In the genomic region with DNA sequence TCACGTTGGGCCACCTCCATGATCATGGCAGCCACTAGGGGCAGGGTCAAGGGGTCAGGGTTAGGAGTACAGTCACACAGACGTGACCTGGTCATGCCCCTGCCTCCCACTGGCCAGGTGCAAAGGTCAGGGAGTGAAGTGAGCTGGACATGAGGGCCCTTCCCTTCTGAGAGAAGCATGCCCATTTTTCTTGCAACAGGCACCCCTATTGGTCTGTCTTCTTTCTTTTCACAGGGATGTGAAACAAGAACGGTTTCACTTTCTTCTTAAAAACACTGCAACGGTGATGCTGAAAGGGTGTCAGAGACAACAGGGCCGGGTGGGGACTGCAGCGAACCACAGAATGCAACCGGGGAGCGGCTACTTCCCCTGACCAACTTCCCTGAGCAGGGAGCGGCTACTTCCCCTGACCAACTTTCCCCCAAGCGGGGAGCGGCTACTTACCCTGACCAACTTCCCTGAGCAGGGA, we compare ENCODE assay signal across 2 cellular contexts.
TF ChIP-seq lines count a peak whose summit lies in the region.

No MANE protein-coding gene starts in this region.

TF ChIP-seq in K562, 482 proteins besides CTCF, POLR2A, EP300 and RAD21 (continued from another document):
- TF ChIP-seq ZNF655 (CRISPR knock-in tag; IDR thresholded peaks at IDR 0.05) (no peak), KLF10 (CRISPR knock-in tag; IDR thresholded peaks at IDR 0.05) (no peak), ZFP36 (IDR thresholded peaks at IDR 0.05; ENCODE audit: low read depth, low read length, partially characterized antibody) (peak; percentile 50), SMAD2 (IDR thresholded peaks at IDR 0.05; ENCODE audit: low read depth, low read length) (no peak), DMBX1 (CRISPR knock-in tag; IDR thresholded peaks at IDR 0.05; ENCODE audit: borderline replicate concordance) (no peak), CC2D1A (IDR thresholded peaks at IDR 0.05) (no peak), ZNF77 (CRISPR knock-in tag; IDR thresholded peaks at IDR 0.05) (no peak), ZNF707 (CRISPR knock-in tag; conservative IDR thresholded peaks at IDR 0.05) (no peak), CEBPG (CRISPR knock-in tag; IDR thresholded peaks at IDR 0.05) (no peak), CEBPG (tag; conservative IDR thresholded peaks at IDR 0.05 in 1 of 2, IDR thresholded peaks at IDR 0.05 in 1 of 2) (no peak), RBM39 (optimal IDR thresholded peaks at IDR 0.05; ENCODE audit: low read depth, low read length) (no peak), ESRRA (IDR thresholded peaks at IDR 0.05; ENCODE audit: borderline replicate concordance, low read depth) (peak; percentile 47; the same call in 1 of the 2 replicates), SPI1 (IDR thresholded peaks at IDR 0.05; ENCODE audit: borderline replicate concordance, low read depth, low read length) (no peak), ZNF586 (CRISPR knock-in tag; conservative IDR thresholded peaks at IDR 0.05) (no peak), XRCC5 (IDR thresholded peaks at IDR 0.05; ENCODE audit: low read depth, low read length) (no peak), MEIS2 (IDR thresholded peaks at IDR 0.05; ENCODE audit: partially characterized antibody) (no peak), MECOM (CRISPR knock-in tag; IDR thresholded peaks at IDR 0.05) (no peak)
- TF ChIP-seq, protein P1, sequence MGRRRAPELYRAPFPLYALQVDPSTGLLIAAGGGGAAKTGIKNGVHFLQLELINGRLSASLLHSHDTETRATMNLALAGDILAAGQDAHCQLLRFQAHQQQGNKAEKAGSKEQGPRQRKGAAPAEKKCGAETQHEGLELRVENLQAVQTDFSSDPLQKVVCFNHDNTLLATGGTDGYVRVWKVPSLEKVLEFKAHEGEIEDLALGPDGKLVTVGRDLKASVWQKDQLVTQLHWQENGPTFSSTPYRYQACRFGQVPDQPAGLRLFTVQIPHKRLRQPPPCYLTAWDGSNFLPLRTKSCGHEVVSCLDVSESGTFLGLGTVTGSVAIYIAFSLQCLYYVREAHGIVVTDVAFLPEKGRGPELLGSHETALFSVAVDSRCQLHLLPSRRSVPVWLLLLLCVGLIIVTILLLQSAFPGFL (CRISPR knock-in tag; IDR thresholded peaks at IDR 0.05), result no peak

TF ChIP-seq in HepG2, 621 proteins besides CTCF, POLR2A, EP300 and RAD21 (continued from another document and continues in another):
- TF ChIP-seq SOX13 (IDR thresholded peaks at IDR 0.05), result no peak
- TF ChIP-seq SOX13 (CRISPR knock-in tag; conservative IDR thresholded peaks at IDR 0.05 in 1 of 2, IDR thresholded peaks at IDR 0.05 in 1 of 2), result peak in 1 of 2 experiments; percentile 37; a peak in 1 of 4 replicates
- TF ChIP-seq BCL6 (CRISPR knock-in tag; IDR thresholded peaks at IDR 0.05), result peak; percentile 77
- TF ChIP-seq THAP11 (CRISPR knock-in tag; IDR thresholded peaks at IDR 0.05), result 0 out of 2 replicates have a peak, but pooled peaks have one; percentile 14
- peak; percentile 89; the same call in 1 of the 2 replicates for TF ChIP-seq ZNF281 (CRISPR knock-in tag; IDR thresholded peaks at IDR 0.05; ENCODE audit: borderline replicate concordance)
- TF ChIP-seq RXRA (CRISPR knock-in tag; IDR thresholded peaks at IDR 0.05), result peak; percentile 99
- no peak for TF ChIP-seq ARID2 (CRISPR knock-in tag; IDR thresholded peaks at IDR 0.05; ENCODE audit: borderline replicate concordance)
- no peak for TF ChIP-seq ZNF33A (CRISPR knock-in tag; IDR thresholded peaks at IDR 0.05; ENCODE audit: borderline replicate concordance)
- peak; percentile 73; the same call in 1 of the 2 replicates for TF ChIP-seq NR1H2 (CRISPR knock-in tag; IDR thresholded peaks at IDR 0.05; ENCODE audit: borderline replicate concordance, low read depth)
- TF ChIP-seq PRPF4 (IDR thresholded peaks at IDR 0.05; ENCODE audit: low read depth, low read length, poor library complexity, severe bottlenecking), result no peak
- peak; percentile 50; the same call in 1 of the 2 replicates for TF ChIP-seq HIVEP1 (CRISPR knock-in tag; IDR thresholded peaks at IDR 0.05)
- peak; percentile 54; the same call in 1 of the 2 replicates for TF ChIP-seq MYC (CRISPR knock-in tag; IDR thresholded peaks at IDR 0.05; ENCODE audit: borderline replicate concordance)
- TF ChIP-seq ZNF460 (CRISPR knock-in tag; IDR thresholded peaks at IDR 0.05; ENCODE audit: borderline replicate concordance), result no peak
- TF ChIP-seq FOXO1 (CRISPR knock-in tag; IDR thresholded peaks at IDR 0.05), result 0 out of 2 replicates have a peak, but pooled peaks have one; percentile 21
- no peak for TF ChIP-seq KAT7 (CRISPR knock-in tag; IDR thresholded peaks at IDR 0.05; ENCODE audit: borderline replicate concordance)
- peak; percentile 95 for TF ChIP-seq NR2C2 (CRISPR knock-in tag; IDR thresholded peaks at IDR 0.05; ENCODE audit: borderline replicate concordance)
- peak; percentile 38; the same call in 1 of the 2 replicates for TF ChIP-seq ZNF629 (CRISPR knock-in tag; conservative IDR thresholded peaks at IDR 0.05)
- 0 out of 2 replicates have a peak, but pooled peaks have one; percentile 64 for TF ChIP-seq ZNF296 (CRISPR knock-in tag; conservative IDR thresholded peaks at IDR 0.05)
- peak; percentile 52; the same call in 1 of the 2 replicates for TF ChIP-seq HDAC1 (CRISPR knock-in tag; IDR thresholded peaks at IDR 0.05)
- no peak for TF ChIP-seq LCORL (IDR thresholded peaks at IDR 0.05)
- peak; percentile 42; the same call in 1 of the 2 replicates for TF ChIP-seq LCORL (CRISPR knock-in tag; IDR thresholded peaks at IDR 0.05)
- TF ChIP-seq MXD4 (CRISPR knock-in tag; IDR thresholded peaks at IDR 0.05), result no peak
- no peak for TF ChIP-seq NONO (IDR thresholded peaks at IDR 0.05)
- 0 out of 2 replicates have a peak, but pooled peaks have one; percentile 49 for TF ChIP-seq NONO (CRISPR knock-in tag; conservative IDR thresholded peaks at IDR 0.05)
- no peak for TF ChIP-seq ZNF841 (CRISPR knock-in tag; IDR thresholded peaks at IDR 0.05; ENCODE audit: borderline replicate concordance)
- TF ChIP-seq ZBTB3 (CRISPR knock-in tag; IDR thresholded peaks at IDR 0.05; ENCODE audit: borderline replicate concordance, low read depth), result no peak
- peak; percentile 28; the same call in 1 of the 2 replicates for TF ChIP-seq CBX5 (CRISPR knock-in tag; IDR thresholded peaks at IDR 0.05; ENCODE audit: borderline replicate concordance)
- TF ChIP-seq NR2F6 (IDR thresholded peaks at IDR 0.05), result peak; percentile 98
- peak; percentile 99 for TF ChIP-seq NR2F6 (CRISPR knock-in tag; IDR thresholded peaks at IDR 0.05)
- 0 out of 2 replicates have a peak, but pooled peaks have one; percentile 32 for TF ChIP-seq ARNT2 (CRISPR knock-in tag; IDR thresholded peaks at IDR 0.05; ENCODE audit: low read depth)
- no peak for TF ChIP-seq ZNF569 (CRISPR knock-in tag; IDR thresholded peaks at IDR 0.05; ENCODE audit: borderline replicate concordance)
- peak; percentile 98 for TF ChIP-seq SKI (IDR thresholded peaks at IDR 0.05; ENCODE audit: partially characterized antibody)
- TF ChIP-seq BCLAF1 (IDR thresholded peaks at IDR 0.05), result no peak
- TF ChIP-seq ZNF263 (CRISPR knock-in tag; IDR thresholded peaks at IDR 0.05), result 0 out of 2 replicates have a peak, but pooled peaks have one; percentile 19
- TF ChIP-seq, protein P2, sequence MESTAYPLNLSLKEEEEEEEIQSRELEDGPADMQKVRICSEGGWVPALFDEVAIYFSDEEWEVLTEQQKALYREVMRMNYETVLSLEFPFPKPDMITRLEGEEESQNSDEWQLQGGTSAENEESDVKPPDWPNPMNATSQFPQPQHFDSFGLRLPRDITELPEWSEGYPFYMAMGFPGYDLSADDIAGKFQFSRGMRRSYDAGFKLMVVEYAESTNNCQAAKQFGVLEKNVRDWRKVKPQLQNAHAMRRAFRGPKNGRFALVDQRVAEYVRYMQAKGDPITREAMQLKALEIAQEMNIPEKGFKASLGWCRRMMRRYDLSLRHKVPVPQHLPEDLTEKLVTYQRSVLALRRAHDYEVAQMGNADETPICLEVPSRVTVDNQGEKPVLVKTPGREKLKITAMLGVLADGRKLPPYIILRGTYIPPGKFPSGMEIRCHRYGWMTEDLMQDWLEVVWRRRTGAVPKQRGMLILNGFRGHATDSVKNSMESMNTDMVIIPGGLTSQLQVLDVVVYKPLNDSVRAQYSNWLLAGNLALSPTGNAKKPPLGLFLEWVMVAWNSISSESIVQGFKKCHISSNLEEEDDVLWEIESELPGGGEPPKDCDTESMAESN (CRISPR knock-in tag; conservative IDR thresholded peaks at IDR 0.05), result peak; percentile 80
- TF ChIP-seq ZNF589 (CRISPR knock-in tag; conservative IDR thresholded peaks at IDR 0.05), result no peak
- no peak for TF ChIP-seq ZSCAN22 (CRISPR knock-in tag; IDR thresholded peaks at IDR 0.05)
- TF ChIP-seq CREM (IDR thresholded peaks at IDR 0.05), result no peak; the same call in 1 of the 2 replicates
- TF ChIP-seq CREM (CRISPR knock-in tag; IDR thresholded peaks at IDR 0.05), result no peak
- TF ChIP-seq ATF6 (CRISPR knock-in tag; conservative IDR thresholded peaks at IDR 0.05), result no peak
- peak; percentile 54; the same call in 1 of the 2 replicates for TF ChIP-seq HDAC2 (CRISPR knock-in tag; IDR thresholded peaks at IDR 0.05)
- TF ChIP-seq BHLHE40 (IDR thresholded peaks at IDR 0.05; ENCODE audit: low read length), result 0 out of 2 replicates have a peak, but pooled peaks have one; percentile 29
- TF ChIP-seq SKIL (CRISPR knock-in tag; IDR thresholded peaks at IDR 0.05; ENCODE audit: borderline replicate concordance), result peak; percentile 98
- TF ChIP-seq ZNF749 (CRISPR knock-in tag; IDR thresholded peaks at IDR 0.05; ENCODE audit: borderline replicate concordance), result no peak
